ENCODE assay signal across 9 cellular contexts in genomic region chr17:81396278-81396721, GRCh38. TPM values are rescaled to one million over a fixed set of nuclear protein-coding genes. Genes with fewer than 3 reads are reported as not detected.
DNase-seq lines count a peak whose midpoint lies in the region; ATAC-seq and TF ChIP-seq lines count a peak whose summit lies in the region.
"Had no signal": no experiment of that assay in that cellular context is flagged by ENCODE, and none has a peak within 500 bp of the region (broad histone marks: within the 10 kb centered on the region; RNA-seq: fewer than 3 reads in every experiment).

No MANE protein-coding gene starts in this region.

- POLR2A ChIA-PET in IMR-90 (lab: Charles Lee; ENCODE audit: unreplicated experiment): no interaction called here

- peak overlapping the region; percentile 83 for H3K9ac ChIP-seq in IMR-90 (ENCODE audit: low read depth, low read length)
- H3K9ac ChIP-seq in stomach smooth muscle (ENCODE audit: low read length in 2 of 2): peak overlapping the region; percentile 80 to 88

- H4K5ac ChIP-seq in IMR-90 (ENCODE audit: low read depth, low read length): no peak overlapping the region

- peak overlapping the region; percentile 84 to 99 (median 98) for H3K4me3 Mint-ChIP-seq in brain
- no peak overlapping the region for H3K4me3 Mint-ChIP-seq in activated naive CD4-positive, alpha-beta T cell treated with anti-CD3 and anti-CD28 coated beads, Interleukin-2, amount 10 ng/mL, durations not matched to agents 7 days and 5 days
- H3K4me3 Mint-ChIP-seq in activated CD8-positive, alpha-beta memory T cell treated with anti-CD3 and anti-CD28 coated beads, Interleukin-2, amount 10 ng/mL, durations not matched to agents 7 days and 5 days: no peak overlapping the region

- peak overlapping the region; percentile 73 for H3K4me2 ChIP-seq in IMR-90 (ENCODE audit: low read depth, low read length)

- H3K9me3 Mint-ChIP-seq in brain: peaks cover 0 to 12% (median 0%) of the 10 kb centered on the region in 5 experiments
- H3K9me3 Mint-ChIP-seq in activated naive CD4-positive, alpha-beta T cell treated with anti-CD3 and anti-CD28 coated beads, Interleukin-2, amount 10 ng/mL, durations not matched to agents 7 days and 5 days: no peaks in the 10 kb centered on the region
- H3K9me3 Mint-ChIP-seq in activated naive CD4-positive, alpha-beta T cell treated with anti-CD3 and anti-CD28 coated beads, Interleukin-2, amount 50 U/mL, for 72 hours: no peaks in the 10 kb centered on the region
- no peaks in the 10 kb centered on the region for H3K9me3 Mint-ChIP-seq in activated CD8-positive, alpha-beta memory T cell treated with anti-CD3 and anti-CD28 coated beads, Interleukin-2, amount 10 ng/mL, durations not matched to agents 7 days and 5 days (ENCODE audit: low read depth)

- no peak for TF ChIP-seq RAD21 in IMR-90 (IDR thresholded peaks at IDR 0.05; ENCODE audit: low read length)

- no peak overlapping the region; the same call in 1 of the 2 replicates for H2AK5ac ChIP-seq in IMR-90 (ENCODE audit: low read depth, low read length)

- H2BK5ac ChIP-seq in IMR-90 (ENCODE audit: low read depth, low read length, poor library complexity, severe bottlenecking): peak overlapping the region; percentile 96

- H2AFZ ChIP-seq in IMR-90 (replicated peaks; ENCODE audit: low read length, poor library complexity): peak overlapping the region; percentile 80

- dilution Hi-C loops in IMR-90 (cut with HindIII; ENCODE audit: low sequenced_read_pairs, unreplicated experiment): no loop called here

- H3K4ac ChIP-seq in IMR-90 (ENCODE audit: low read depth, low read length): peak overlapping the region; percentile 72

- CTCF ChIA-PET in IMR-90 (lab: Yijun Ruan, JAX): no interaction called here
- CTCF ChIA-PET in activated naive CD4-positive, alpha-beta T cell treated with anti-CD3 and anti-CD28 coated beads, Interleukin-2, amount 10 ng/mL, durations not matched to agents 7 days and 5 days (lab: Charles Lee): interaction anchor here (1.1 to 1.3 kb wide), 2 partner anchors 89 to 105 kb away, joined by 4 to 6 read pairs; no protein-coding TSS in a partner anchor
- CTCF ChIA-PET in activated CD8-positive, alpha-beta memory T cell treated with anti-CD3 and anti-CD28 coated beads, Interleukin-2, amount 10 ng/mL, durations not matched to agents 7 days and 5 days (lab: Charles Lee): interaction anchor here (1.0 to 2.5 kb wide), 2 partner anchors 9 to 87 kb away, joined by 3 to 16 read pairs; no protein-coding TSS in a partner anchor

- peak overlapping the region; percentile 62 for H3K23ac ChIP-seq in IMR-90 (ENCODE audit: low read depth, low read length)

- H3K14ac ChIP-seq in IMR-90 (replicated peaks; ENCODE audit: low read depth, low read length): 0 out of 2 replicates have a peak overlapping the region, but pooled peaks have one; percentile 33

- peaks cover 4% of the 10 kb centered on the region for H3K36me3 Mint-ChIP-seq in brain
- H3K36me3 Mint-ChIP-seq in activated naive CD4-positive, alpha-beta T cell treated with anti-CD3 and anti-CD28 coated beads, Interleukin-2, amount 10 ng/mL, durations not matched to agents 7 days and 5 days: peaks cover 6% of the 10 kb centered on the region
- H3K36me3 Mint-ChIP-seq in activated naive CD4-positive, alpha-beta T cell treated with anti-CD3 and anti-CD28 coated beads, Interleukin-2, amount 50 U/mL, for 72 hours: peaks cover 5% of the 10 kb centered on the region in 2 donors
- H3K36me3 Mint-ChIP-seq in activated CD8-positive, alpha-beta memory T cell treated with anti-CD3 and anti-CD28 coated beads, Interleukin-2, amount 10 ng/mL, durations not matched to agents 7 days and 5 days: peaks cover 11% of the 10 kb centered on the region

- peaks cover 15% of the 10 kb centered on the region for H4K20me1 ChIP-seq in IMR-90 (ENCODE audit: insufficient read depth, low read length)

- peak overlapping the region; percentile 28; the same call in 1 of the 2 replicates for H4K91ac ChIP-seq in IMR-90 (ENCODE audit: insufficient read depth, low read depth, low read length)

- H3K27ac ChIP-seq in IMR-90 (ENCODE audit: insufficient read depth, low read length) (peak overlapping the region; percentile 90), stomach smooth muscle (ENCODE audit: low read length) (peak overlapping the region; percentile 93)

- H2BK120ac ChIP-seq in IMR-90 (ENCODE audit: low read depth, low read length): peak overlapping the region; percentile 66; the same call in 1 of the 2 replicates

- TF ChIP-seq CTCF in IMR-90 (conservative IDR thresholded peaks at IDR 0.05; ENCODE audit: low read depth, low read length) (no peak), brain (conservative IDR thresholded peaks at IDR 0.05) (no peak)

- H3K27me3 ChIP-seq in IMR-90 (ENCODE audit: control insufficient read depth, insufficient read depth, low read length): no peaks in the 10 kb centered on the region
- no peaks in the 10 kb centered on the region for H3K27me3 ChIP-seq in stomach smooth muscle (ENCODE audit: control insufficient read depth in 1 of 2, insufficient read depth in 2 of 2, low read length in 2 of 2)

- H3K4me3 ChIP-seq in IMR-90 (ENCODE audit: insufficient read depth, low read depth, low read length) (peak overlapping the region; percentile 57), stomach smooth muscle (ENCODE audit: low read length in 2 of 2) (peak overlapping the region; percentile 84 to 90)

- peak overlapping the region; percentile 74; the same call in 1 of the 2 replicates for H3K56ac ChIP-seq in IMR-90 (ENCODE audit: extremely low read depth, insufficient read depth, low read length)

- peak overlapping the region; percentile 21; the same call in 1 of the 2 replicates for H3K18ac ChIP-seq in IMR-90 (ENCODE audit: low read depth, low read length)

- no peak for DNase-seq in IMR-90
- DNase-seq in left kidney (ENCODE audit: low read depth, low spot score): peak; percentile 49
- no peak for DNase-seq in activated naive CD4-positive, alpha-beta T cell treated with anti-CD3 and anti-CD28 coated beads, Interleukin-2, amount 10 ng/mL, durations not matched to agents 7 days and 5 days
- DNase-seq in activated naive CD4-positive, alpha-beta T cell treated with anti-CD3 and anti-CD28 coated beads, Interleukin-2, amount 50 U/mL, for 72 hours (ENCODE audit: low spot score in 2 of 2): no peak
- no peak for DNase-seq in activated CD8-positive, alpha-beta memory T cell treated with anti-CD3 and anti-CD28 coated beads, Interleukin-2, amount 10 ng/mL, durations not matched to agents 7 days and 5 days
- no peak for DNase-seq in stimulated activated CD8-positive, alpha-beta memory T cell treated with anti-CD3 and anti-CD28 coated beads, Interleukin-4, amount 100 ng/mL, for 48 hours
- DNase-seq: NCI-H1436 treated with DMSO at 0.1 percent for 48 hours had no signal

- peaks cover 22% of the 10 kb centered on the region for H3K4me1 ChIP-seq in IMR-90 (ENCODE audit: control insufficient read depth, insufficient read depth, low read length)
- peaks cover 47% of the 10 kb centered on the region for H3K4me1 ChIP-seq in stomach smooth muscle (ENCODE audit: control insufficient read depth, insufficient read depth, low read length)

- in situ Hi-C loops in IMR-90 (cut with MboI; ENCODE audit: low sequenced_read_pairs): no loop called here

- H2AK9ac ChIP-seq in IMR-90 (replicated peaks; ENCODE audit: low read depth, low read length, poor library complexity): peak overlapping the region; percentile 95

- H4K8ac ChIP-seq in IMR-90 (ENCODE audit: low read depth in 2 of 2, low read length in 2 of 2): peak overlapping the region in 1 of 2 experiments; percentile 38; a peak in 1 of 4 replicates

- peaks cover 2% of the 10 kb centered on the region; the same call in 1 of the 2 replicates for H3K9me1 ChIP-seq in IMR-90 (ENCODE audit: insufficient read depth, low read length)

- no peak overlapping the region for H2BK15ac ChIP-seq in IMR-90 (ENCODE audit: low read depth, low read length)

- peaks cover 31% of the 10 kb centered on the region for H3K4me1 Mint-ChIP-seq in brain
- peaks cover 24% of the 10 kb centered on the region for H3K4me1 Mint-ChIP-seq in activated naive CD4-positive, alpha-beta T cell treated with anti-CD3 and anti-CD28 coated beads, Interleukin-2, amount 10 ng/mL, durations not matched to agents 7 days and 5 days
- peaks cover 25% of the 10 kb centered on the region for H3K4me1 Mint-ChIP-seq in activated CD8-positive, alpha-beta memory T cell treated with anti-CD3 and anti-CD28 coated beads, Interleukin-2, amount 10 ng/mL, durations not matched to agents 7 days and 5 days

- no peak for ATAC-seq in IMR-90 (ENCODE audit: low read depth)
- ATAC-seq in activated naive CD4-positive, alpha-beta T cell treated with anti-CD3 and anti-CD28 coated beads, Interleukin-2, amount 50 U/mL, for 72 hours: no peak
- no peak for ATAC-seq in activated CD8-positive, alpha-beta memory T cell treated with anti-CD3 and anti-CD28 coated beads, Interleukin-2, amount 10 ng/mL, durations not matched to agents 7 days and 5 days

- H3K27me3 Mint-ChIP-seq in brain: peaks cover 32% of the 10 kb centered on the region
- H3K27me3 Mint-ChIP-seq in activated naive CD4-positive, alpha-beta T cell treated with anti-CD3 and anti-CD28 coated beads, Interleukin-2, amount 10 ng/mL, durations not matched to agents 7 days and 5 days: peaks cover 94% of the 10 kb centered on the region
- H3K27me3 Mint-ChIP-seq in activated CD8-positive, alpha-beta memory T cell treated with anti-CD3 and anti-CD28 coated beads, Interleukin-2, amount 10 ng/mL, durations not matched to agents 7 days and 5 days: peaks cover 62% of the 10 kb centered on the region

- WGBS in IMR-90 (ENCODE audit: extremely low coverage in 2 of 2, insufficient read length in 1 of 2), 2 experiments: 0% methylated on average over 15 of the region's 54 CpGs; no CpG with 5 or more reads in 1 of the 2 experiments

- H3K36me3 ChIP-seq in IMR-90 (ENCODE audit: control insufficient read depth, insufficient read depth, low read length) (0 out of 2 replicates have a peak, but pooled peaks cover 1% of the 10 kb centered on the region), stomach smooth muscle (ENCODE audit: control insufficient read depth in 2 of 2, insufficient read depth in 2 of 2, low read length in 2 of 2) (no peaks in the 10 kb centered on the region)

- peak overlapping the region in 2 of 5 experiments; percentile 95 to 100 for H3K27ac Mint-ChIP-seq in brain
- H3K27ac Mint-ChIP-seq in activated naive CD4-positive, alpha-beta T cell treated with anti-CD3 and anti-CD28 coated beads, Interleukin-2, amount 10 ng/mL, durations not matched to agents 7 days and 5 days: no peak overlapping the region
- H3K27ac Mint-ChIP-seq in activated naive CD4-positive, alpha-beta T cell treated with anti-CD3 and anti-CD28 coated beads, Interleukin-2, amount 50 U/mL, for 72 hours: no peak overlapping the region
- no peak overlapping the region for H3K27ac Mint-ChIP-seq in activated CD8-positive, alpha-beta memory T cell treated with anti-CD3 and anti-CD28 coated beads, Interleukin-2, amount 10 ng/mL, durations not matched to agents 7 days and 5 days

- BruUV-seq in IMR-90 (replicated peaks; lab: Mats Ljungman, UMichigan): no TSS peak

- intact Hi-C loops in IMR-90 (cut with micrococcal nuclease): no loop called here

- H3K79me1 ChIP-seq in IMR-90 (ENCODE audit: low read depth in 1 of 2, low read length in 2 of 2): peaks cover 12 to 28% of the 10 kb centered on the region in 2 experiments

- TF ChIP-seq POLR2A in IMR-90 (IDR thresholded peaks at IDR 0.05; ENCODE audit: low read depth, low read length): no peak

- H3K9me3 ChIP-seq in IMR-90 (ENCODE audit: control insufficient read depth, insufficient read depth, low read length): no peaks in the 10 kb centered on the region
- no peaks in the 10 kb centered on the region for H3K9me3 ChIP-seq in stomach smooth muscle (ENCODE audit: control insufficient read depth in 2 of 2, low read length in 2 of 2)

- H2BK20ac ChIP-seq in IMR-90 (ENCODE audit: low read depth, low read length): no peak overlapping the region

RNA-seq across cellular contexts. Expression of gene BAHCC1, which starts 1.0 kb away (rescaled TPM):
- total RNA-seq in IMR-90 (2012; rRNA removed): 0.36 and 0.83 TPM in 2 replicates
- polyA plus RNA-seq in IMR-90 (2012; rRNA removed) (7.8 and 8.1 TPM in 2 replicates), brain (ENCODE audit: insufficient read depth, low read depth, low replicate concordance) (19.5 TPM)
- 4.4 and 5.5 TPM in 2 replicates for polyA plus RNA-seq in IMR-90 (2012; cell fraction: cytosol; rRNA removed)
- 24.1 and 56.3 TPM in 2 replicates for polyA plus RNA-seq in IMR-90 (2012; cell fraction: nucleus; rRNA removed; ENCODE audit: low replicate concordance)
- under 1 TPM in 1 of 2 donors, not detected in 1; 0.16 TPM for total RNA-seq in activated naive CD4-positive, alpha-beta T cell treated with anti-CD3 and anti-CD28 coated beads, Interleukin-2, amount 50 U/mL, for 72 hours
- under 1 TPM; 0.23 to 0.64 TPM for total RNA-seq in activated CD8-positive, alpha-beta memory T cell treated with anti-CD3 and anti-CD28 coated beads, Interleukin-2, amount 10 ng/mL, durations not matched to agents 7 days and 5 days

Comparison
In these comparisons a context has a peak if more than half of its experiments do, and no peak if none do; other contexts are left out.
1. H3K4me3 Mint-ChIP-seq: peak in brain (5 of 5); none in activated naive CD4-positive, alpha-beta T cell treated with anti-CD3 and anti-CD28 coated beads, Interleukin-2, amount 10 ng/mL, durations not matched to agents 7 days and 5 days (single experiment) and activated CD8-positive, alpha-beta memory T cell treated with anti-CD3 and anti-CD28 coated beads, Interleukin-2, amount 10 ng/mL, durations not matched to agents 7 days and 5 days (single experiment).